17 cellular contexts compared by ENCODE assay signal in the genomic region with DNA sequence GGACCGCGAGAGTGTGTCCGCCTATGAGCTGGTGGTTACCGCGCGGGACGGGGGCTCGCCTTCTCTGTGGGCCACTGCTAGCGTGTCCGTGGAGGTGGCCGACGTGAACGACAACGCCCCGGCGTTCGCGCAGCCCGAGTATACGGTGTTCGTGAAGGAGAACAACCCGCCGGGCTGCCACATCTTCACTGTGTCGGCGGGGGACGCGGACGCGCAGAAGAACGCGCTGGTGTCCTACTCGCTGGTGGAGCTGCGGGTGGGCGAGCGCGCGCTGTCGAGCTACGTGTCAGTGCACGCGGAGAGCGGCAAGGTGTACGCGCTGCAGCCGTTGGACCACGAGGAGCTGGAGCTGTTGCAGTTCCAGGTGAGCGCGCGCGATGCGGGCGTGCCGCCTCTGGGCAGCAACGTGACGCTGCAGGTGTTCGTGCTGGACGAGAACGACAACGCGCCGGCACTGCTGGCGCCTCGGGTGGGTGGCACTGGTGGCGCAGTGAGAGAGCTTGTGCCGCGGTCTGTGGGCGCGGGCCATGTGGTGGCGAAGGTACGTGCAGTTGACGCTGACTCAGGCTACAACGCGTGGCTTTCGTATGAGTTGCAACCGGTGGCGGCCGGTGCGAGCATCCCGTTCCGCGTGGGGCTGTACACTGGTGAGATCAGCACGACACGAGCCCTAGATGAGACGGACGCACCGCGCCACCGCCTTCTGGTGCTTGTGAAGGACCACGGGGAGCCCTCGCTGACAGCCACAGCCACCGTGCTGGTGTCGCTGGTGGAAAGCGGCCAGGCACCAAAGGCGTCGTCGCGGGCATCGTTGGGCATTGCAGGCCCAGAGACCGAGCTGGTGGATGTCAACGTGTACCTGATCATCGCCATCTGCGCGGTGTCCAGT. TPM values are rescaled to one million over a fixed set of nuclear protein-coding genes. Genes with fewer than 3 reads are reported as not detected.
DNase-seq lines count a peak whose midpoint lies in the region; ATAC-seq and TF ChIP-seq lines count a peak whose summit lies in the region.
"Had no signal": no experiment of that assay in that cellular context is flagged by ENCODE, and none has a peak within 500 bp of the region (broad histone marks: within the 10 kb centered on the region; RNA-seq: fewer than 3 reads in every experiment).

No MANE protein-coding gene starts in this region.

- H3K27me3 Mint-ChIP-seq in activated naive CD8-positive, alpha-beta T cell treated with anti-CD3 and anti-CD28 coated beads, Interleukin-2, amount 10 ng/mL, durations not matched to agents 7 days and 5 days, result peaks cover 7% of the 10 kb centered on the region
- peaks cover 30% of the 10 kb centered on the region for H3K27me3 Mint-ChIP-seq in activated naive CD8-positive, alpha-beta T cell treated with anti-CD3 and anti-CD28 coated beads, Interleukin-2, amount 50 U/mL, for 24 hours
- peaks cover 38 to 41% of the 10 kb centered on the region in 2 donors for H3K27me3 Mint-ChIP-seq in T-cell

- TF ChIP-seq CTCF in esophagus muscularis mucosa (IDR thresholded peaks at IDR 0.05), result no peak

- no peak overlapping the region for H3K27ac ChIP-seq in esophagus muscularis mucosa (replicated peaks in 1 of 4)
- H3K27ac ChIP-seq: BLaER1 treated with 17β-estradiol and CSF1 and Interleukin-3, amounts not matched to agents 10 nM and 100 nM had no signal

- H3K27ac Mint-ChIP-seq in activated naive CD8-positive, alpha-beta T cell treated with anti-CD3 and anti-CD28 coated beads, Interleukin-2, amount 10 ng/mL, durations not matched to agents 7 days and 5 days, result no peak overlapping the region
- H3K27ac Mint-ChIP-seq in activated naive CD8-positive, alpha-beta T cell treated with anti-CD3 and anti-CD28 coated beads, Interleukin-2, amount 50 U/mL, for 24 hours, result no peak overlapping the region
- no peak overlapping the region for H3K27ac Mint-ChIP-seq in T-cell
- H3K27ac Mint-ChIP-seq: B cell; CD8-positive, alpha-beta T cell; HFFc6 had no signal

- no peaks in the 10 kb centered on the region for H3K36me3 Mint-ChIP-seq in activated naive CD8-positive, alpha-beta T cell treated with anti-CD3 and anti-CD28 coated beads, Interleukin-2, amount 10 ng/mL, durations not matched to agents 7 days and 5 days
- H3K36me3 Mint-ChIP-seq in activated naive CD8-positive, alpha-beta T cell treated with anti-CD3 and anti-CD28 coated beads, Interleukin-2, amount 50 U/mL, for 24 hours (ENCODE audit: low read depth), result peaks cover 6% of the 10 kb centered on the region
- peaks cover 4% of the 10 kb centered on the region for H3K36me3 Mint-ChIP-seq in T-cell
- H3K36me3 Mint-ChIP-seq: CD8-positive, alpha-beta T cell had no signal

- ATAC-seq in activated naive CD8-positive, alpha-beta T cell treated with anti-CD3 and anti-CD28 coated beads, Interleukin-2, amount 10 ng/mL, durations not matched to agents 7 days and 5 days (ENCODE audit: low read depth), result no peak
- ATAC-seq in activated naive CD8-positive, alpha-beta T cell treated with anti-CD3 and anti-CD28 coated beads, Interleukin-2, amount 50 U/mL, for 24 hours, result no peak
- ATAC-seq in T-cell (replicated peaks in 1 of 4), result no peak
- ATAC-seq: CD8-positive, alpha-beta T cell; HCT116 had no signal

- H3K4me1 ChIP-seq in esophagus muscularis mucosa, result no peaks in the 10 kb centered on the region
- H3K4me1 ChIP-seq: BLaER1 treated with 17β-estradiol and CSF1 and Interleukin-3, amounts not matched to agents 10 nM and 100 nM had no signal

- WGBS in esophagus muscularis mucosa, result 52% methylated on average over 44 of the region's 103 CpGs

- intact Hi-C loops in esophagus muscularis mucosa (cut with DNase I), result no loop called here

- no peaks in the 10 kb centered on the region for H3K4me1 Mint-ChIP-seq in activated naive CD8-positive, alpha-beta T cell treated with anti-CD3 and anti-CD28 coated beads, Interleukin-2, amount 10 ng/mL, durations not matched to agents 7 days and 5 days
- no peaks in the 10 kb centered on the region for H3K4me1 Mint-ChIP-seq in activated naive CD8-positive, alpha-beta T cell treated with anti-CD3 and anti-CD28 coated beads, Interleukin-2, amount 50 U/mL, for 24 hours
- H3K4me1 Mint-ChIP-seq in T-cell, result peaks cover 0 to 5% (median 0%) of the 10 kb centered on the region in 3 donors
- H3K4me1 Mint-ChIP-seq: B cell had no signal

- CTCF ChIA-PET in T-cell (lab: Charles Lee), result no interaction called here

- DNase-seq in activated naive CD8-positive, alpha-beta T cell treated with anti-CD3 and anti-CD28 coated beads, Interleukin-2, amount 10 ng/mL, durations not matched to agents 7 days and 5 days, result peak; percentile 27
- no peak for DNase-seq in activated naive CD8-positive, alpha-beta T cell treated with anti-CD3 and anti-CD28 coated beads, Interleukin-2, amount 50 U/mL, for 24 hours
- DNase-seq in esophagus muscularis mucosa (ENCODE audit: extremely low spot score), result peak; percentile 47
- peak; percentile 89 for DNase-seq in mesenteric fat pad (ENCODE audit: low spot score)
- no peak for DNase-seq in NCI-H1048 (lab: John Stamatoyannopoulos, UW)
- DNase-seq in T-cell, result no peak
- DNase-seq: Calu3; CD8-positive, alpha-beta T cell; DMS79 treated with DMSO at 0.1 percent for 48 hours; GF-D8; GOT3; H7; HFFc6 had no signal

- peaks cover 16% of the 10 kb centered on the region for H3K9me3 Mint-ChIP-seq in activated naive CD8-positive, alpha-beta T cell treated with anti-CD3 and anti-CD28 coated beads, Interleukin-2, amount 10 ng/mL, durations not matched to agents 7 days and 5 days
- H3K9me3 Mint-ChIP-seq in activated naive CD8-positive, alpha-beta T cell treated with anti-CD3 and anti-CD28 coated beads, Interleukin-2, amount 50 U/mL, for 24 hours, result peaks cover 29% of the 10 kb centered on the region
- H3K9me3 Mint-ChIP-seq in T-cell, result peaks cover 15 to 28% (median 17%) of the 10 kb centered on the region in 3 donors

- no peak for TF ChIP-seq POLR2A in esophagus muscularis mucosa (IDR thresholded peaks at IDR 0.05; ENCODE audit: low read depth)

- peaks cover 0 to 35% (median 33%) of the 10 kb centered on the region in 4 donors for H3K9me3 ChIP-seq in esophagus muscularis mucosa

- peaks cover 0 to 72% (median 6%) of the 10 kb centered on the region in 4 donors for H3K27me3 ChIP-seq in esophagus muscularis mucosa
- H3K27me3 ChIP-seq: BLaER1 treated with 17β-estradiol and CSF1 and Interleukin-3, amounts not matched to agents 10 nM and 100 nM had no signal

- no peak overlapping the region for H3K4me3 Mint-ChIP-seq in activated naive CD8-positive, alpha-beta T cell treated with anti-CD3 and anti-CD28 coated beads, Interleukin-2, amount 10 ng/mL, durations not matched to agents 7 days and 5 days
- no peak overlapping the region for H3K4me3 Mint-ChIP-seq in activated naive CD8-positive, alpha-beta T cell treated with anti-CD3 and anti-CD28 coated beads, Interleukin-2, amount 50 U/mL, for 24 hours
- H3K4me3 Mint-ChIP-seq in T-cell, result no peak overlapping the region
- H3K4me3 Mint-ChIP-seq: B cell; CD8-positive, alpha-beta T cell; HFFc6 had no signal

- H3K4me3 ChIP-seq in esophagus muscularis mucosa, result no peak overlapping the region
- H3K4me3 ChIP-seq: BLaER1 treated with 17β-estradiol and CSF1 and Interleukin-3, amounts not matched to agents 10 nM and 100 nM had no signal

- H3K36me3 ChIP-seq in esophagus muscularis mucosa, result no peaks in the 10 kb centered on the region
- H3K36me3 ChIP-seq: BLaER1 treated with 17β-estradiol and CSF1 and Interleukin-3, amounts not matched to agents 10 nM and 100 nM had no signal

- POLR2A ChIA-PET in activated naive CD8-positive, alpha-beta T cell treated with anti-CD3 and anti-CD28 coated beads, Interleukin-2, amount 10 ng/mL, durations not matched to agents 7 days and 5 days (lab: Charles Lee), result no interaction called here
- POLR2A ChIA-PET in T-cell (lab: Charles Lee), result no interaction called here

- TF ChIP-seq EP300 in esophagus muscularis mucosa (IDR thresholded peaks at IDR 0.05), result no peak

RNA-seq across cellular contexts. Expression of a gene that starts 1.8 kb away (rescaled TPM):
- total RNA-seq in activated naive CD8-positive, alpha-beta T cell treated with anti-CD3 and anti-CD28 coated beads, Interleukin-2, amount 10 ng/mL, durations not matched to agents 7 days and 5 days, result not detected
- total RNA-seq in esophagus muscularis mucosa, result 1 to 10 TPM in 1 of 4 donors, under 1 TPM in 3; 0.17 to 1.0 (median 0.37) TPM
- 0.22 TPM for total RNA-seq in mesenteric fat pad
- not detected for total RNA-seq in T-cell
- total RNA-seq: B cell; CD8-positive, alpha-beta T cell had no signal

RNA-seq across cellular contexts. Expression of a gene that starts 5.1 kb away (rescaled TPM):
- total RNA-seq in activated naive CD8-positive, alpha-beta T cell treated with anti-CD3 and anti-CD28 coated beads, Interleukin-2, amount 10 ng/mL, durations not matched to agents 7 days and 5 days, result not detected
- total RNA-seq in esophagus muscularis mucosa (under 1 TPM in 2 of 4 donors, not detected in 2; 0.29 to 0.83 TPM), mesenteric fat pad (0.19 TPM), T-cell (not detected)
- total RNA-seq: A172; B cell; CD8-positive, alpha-beta T cell had no signal

RNA-seq across cellular contexts. Expression of a gene that starts 8.1 kb away (rescaled TPM):
- not detected for total RNA-seq in activated naive CD8-positive, alpha-beta T cell treated with anti-CD3 and anti-CD28 coated beads, Interleukin-2, amount 10 ng/mL, durations not matched to agents 7 days and 5 days
- under 1 TPM; 0.33 to 0.97 (median 0.76) TPM for total RNA-seq in esophagus muscularis mucosa
- total RNA-seq in mesenteric fat pad, result 0.32 TPM
- total RNA-seq in T-cell, result not detected
- total RNA-seq: B cell; CD8-positive, alpha-beta T cell had no signal

RNA-seq across cellular contexts. Expression of a gene that starts 12.3 kb away (rescaled TPM):
- not detected for total RNA-seq in activated naive CD8-positive, alpha-beta T cell treated with anti-CD3 and anti-CD28 coated beads, Interleukin-2, amount 10 ng/mL, durations not matched to agents 7 days and 5 days
- total RNA-seq in esophagus muscularis mucosa, result under 1 TPM; under 0.01 to 0.42 (median 0.15) TPM
- total RNA-seq in mesenteric fat pad, result 0.22 TPM
- total RNA-seq in T-cell, result not detected
- total RNA-seq: A172; B cell; CD8-positive, alpha-beta T cell had no signal

RNA-seq across cellular contexts. Expression of a gene that starts 14.5 kb away (rescaled TPM):
- not detected for total RNA-seq in activated naive CD8-positive, alpha-beta T cell treated with anti-CD3 and anti-CD28 coated beads, Interleukin-2, amount 10 ng/mL, durations not matched to agents 7 days and 5 days
- total RNA-seq in esophagus muscularis mucosa (under 1 TPM; 0.17 to 0.69 (median 0.30) TPM), mesenteric fat pad (0.10 TPM), T-cell (not detected)
- total RNA-seq: B cell; CD8-positive, alpha-beta T cell; HFFc6 had no signal

Comparison
In these comparisons a context has a peak if more than half of its experiments do, and no peak if none do; other contexts are left out.
1. DNase-seq: peak in activated naive CD8-positive, alpha-beta T cell treated with anti-CD3 and anti-CD28 coated beads, Interleukin-2, amount 10 ng/mL, durations not matched to agents 7 days and 5 days (single experiment), esophagus muscularis mucosa (single experiment) and mesenteric fat pad (single experiment); none in activated naive CD8-positive, alpha-beta T cell treated with anti-CD3 and anti-CD28 coated beads, Interleukin-2, amount 50 U/mL, for 24 hours (single experiment), NCI-H1048 (single experiment) and T-cell (0 of 34).